20 cellular contexts compared by ENCODE assay signal in the genomic region with DNA sequence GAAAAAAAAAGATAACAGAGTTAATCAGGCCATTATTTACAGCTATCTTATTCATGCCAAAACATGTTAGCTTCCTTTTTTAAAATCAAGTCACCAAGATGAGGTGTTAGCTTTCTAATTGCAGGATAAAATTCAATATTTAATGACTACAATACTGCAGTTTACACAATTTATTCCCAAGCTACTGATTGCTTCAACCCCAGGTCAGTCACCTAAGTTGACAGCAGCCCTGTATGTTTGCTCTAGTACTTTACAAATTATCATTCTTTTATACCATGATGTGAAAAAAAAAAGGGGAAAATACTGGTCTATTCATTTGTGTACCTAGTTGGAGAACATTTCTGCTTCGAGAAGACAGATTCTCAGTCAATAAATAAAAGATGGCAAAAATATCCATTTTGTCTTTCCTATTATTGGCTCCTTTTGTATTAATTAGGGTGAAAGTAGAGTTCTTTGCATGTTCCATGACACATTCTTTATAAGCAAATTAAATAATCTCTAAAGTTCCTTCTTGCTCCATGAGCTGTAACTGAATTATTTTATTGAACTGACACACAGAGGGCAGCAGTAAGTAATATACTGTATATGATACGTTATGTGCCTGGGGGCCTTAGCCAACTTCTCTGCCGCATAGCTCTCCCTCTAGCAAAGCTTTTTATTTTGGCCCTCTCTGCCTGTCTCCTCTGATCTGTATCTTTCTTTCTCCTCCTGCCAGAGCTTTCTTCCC.
"Had no signal": no experiment of that assay in that cellular context is flagged by ENCODE, and none has a peak within 500 bp of the region (broad histone marks: within the 10 kb centered on the region; RNA-seq: fewer than 3 reads in every experiment).

No MANE protein-coding gene starts in this region.

- H3K4me3 Mint-ChIP-seq: activated B cell treated with CpG ODN at 0.5 μM for 24 hours; activated CD4-positive, alpha-beta memory T cell treated with anti-CD3 and anti-CD28 coated beads, Interleukin-2, amount 10 ng/mL, durations not matched to agents 7 days and 5 days; activated CD8-positive, alpha-beta memory T cell treated with anti-CD3 and anti-CD28 coated beads, Interleukin-2, amount 10 ng/mL, durations not matched to agents 7 days and 5 days; activated naive CD8-positive, alpha-beta T cell treated with anti-CD3 and anti-CD28 coated beads for 36 hours; endodermal cell; type B pancreatic cell had no signal

- H3K9me3 Mint-ChIP-seq: activated B cell treated with CpG ODN at 0.5 μM for 24 hours; activated CD4-positive, alpha-beta memory T cell treated with anti-CD3 and anti-CD28 coated beads, Interleukin-2, amount 10 ng/mL, durations not matched to agents 7 days and 5 days; activated naive CD8-positive, alpha-beta T cell treated with anti-CD3 and anti-CD28 coated beads for 36 hours; endodermal cell; type B pancreatic cell had no signal

- ATAC-seq: activated CD8-positive, alpha-beta memory T cell treated with anti-CD3 and anti-CD28 coated beads, Interleukin-2, amount 10 ng/mL, durations not matched to agents 7 days and 5 days; left ventricle myocardium superior; naive thymus-derived CD8-positive, alpha-beta T cell; right cardiac atrium had no signal

- H3K27me3 Mint-ChIP-seq: activated B cell treated with CpG ODN at 0.5 μM for 24 hours; activated CD4-positive, alpha-beta memory T cell treated with anti-CD3 and anti-CD28 coated beads, Interleukin-2, amount 10 ng/mL, durations not matched to agents 7 days and 5 days; activated CD8-positive, alpha-beta memory T cell treated with anti-CD3 and anti-CD28 coated beads, Interleukin-2, amount 10 ng/mL, durations not matched to agents 7 days and 5 days; activated naive CD8-positive, alpha-beta T cell treated with anti-CD3 and anti-CD28 coated beads for 36 hours; naive thymus-derived CD8-positive, alpha-beta T cell; type B pancreatic cell had no signal

- H3K4me1 ChIP-seq: prostate gland, testis had no signal

- H3K4me3 ChIP-seq: prostate gland, skin epidermis, testis had no signal

- H3K36me3 ChIP-seq: prostate gland had no signal

- H3K36me3 Mint-ChIP-seq: type B pancreatic cell had no signal

- H3K4me1 Mint-ChIP-seq: endodermal cell had no signal

- H3K27me3 ChIP-seq: testis had no signal

- H3K27ac ChIP-seq: epithelial cell of prostate, prostate gland, skin epidermis, testis had no signal

- DNase-seq: activated B cell treated with CpG ODN at 0.5 μM for 24 hours; activated CD4-positive, alpha-beta memory T cell treated with anti-CD3 and anti-CD28 coated beads, Interleukin-2, amount 10 ng/mL, durations not matched to agents 7 days and 5 days; activated CD4-positive, alpha-beta T cell treated with anti-CD3 and anti-CD28 coated beads for 4 hours; activated CD8-positive, alpha-beta memory T cell treated with anti-CD3 and anti-CD28 coated beads, Interleukin-2, amount 10 ng/mL, durations not matched to agents 7 days and 5 days; activated naive CD8-positive, alpha-beta T cell treated with anti-CD3 and anti-CD28 coated beads for 36 hours; amniotic stem cell; endodermal cell; foreskin fibroblast; head of caudate nucleus; left ventricle myocardium superior; mesendoderm; naive thymus-derived CD8-positive, alpha-beta T cell; right cardiac atrium; stimulated activated CD4-positive, alpha-beta T cell treated with anti-CD3 and anti-CD28 coated beads, Interleukin-15, amount 100 ng/mL, for 24 hours; stimulated activated CD4-positive, alpha-beta T cell treated with anti-CD3 and anti-CD28 coated beads, Interleukin-2, amount 100 ng/mL, for 48 hours; testis had no signal

- H3K27ac Mint-ChIP-seq: activated B cell treated with CpG ODN at 0.5 μM for 24 hours; activated CD4-positive, alpha-beta memory T cell treated with anti-CD3 and anti-CD28 coated beads, Interleukin-2, amount 10 ng/mL, durations not matched to agents 7 days and 5 days; activated CD8-positive, alpha-beta memory T cell treated with anti-CD3 and anti-CD28 coated beads, Interleukin-2, amount 10 ng/mL, durations not matched to agents 7 days and 5 days; activated naive CD8-positive, alpha-beta T cell treated with anti-CD3 and anti-CD28 coated beads for 36 hours; endodermal cell; type B pancreatic cell had no signal

- H3K9me3 ChIP-seq: prostate gland, testis had no signal
